In genomic region chr18:47928466-47928865, GRCh38 we compare ENCODE assay signal across 10 cellular contexts. TPM values are rescaled to one million over a fixed set of nuclear protein-coding genes. Genes with fewer than 3 reads are reported as not detected.
DNase-seq lines count a peak whose midpoint lies in the region; ATAC-seq and TF ChIP-seq lines count a peak whose summit lies in the region.
"Had no signal": no experiment of that assay in that cellular context is flagged by ENCODE, and none has a peak within 500 bp of the region (broad histone marks: within the 10 kb centered on the region; RNA-seq: fewer than 3 reads in every experiment).

No MANE protein-coding gene starts in this region.

- H3K9ac ChIP-seq in trophoblast cell (ENCODE audit: low read length): no peak overlapping the region

- no peak overlapping the region for H3K14ac ChIP-seq in trophoblast cell (ENCODE audit: low read length)

- H3K4me2 ChIP-seq in GM23338 (peak overlapping the region; percentile 76), trophoblast cell (ENCODE audit: low read length) (peak overlapping the region; percentile 49)

- H3K27me3 Mint-ChIP-seq in GM23338 (ENCODE audit: insufficient read depth, low read depth, poor library complexity): no peaks in the 10 kb centered on the region
- H3K27me3 Mint-ChIP-seq in endothelial cell (ENCODE audit: unreplicated experiment): peaks cover 7% of the 10 kb centered on the region

- H3F3A ChIP-seq in GM23338 (replicated peaks; ENCODE audit: low read depth): peaks cover 7% of the 10 kb centered on the region; the same call in 1 of the 2 replicates

- peaks cover 66% of the 10 kb centered on the region for H3K4me1 ChIP-seq in GM23338 (ENCODE audit: insufficient read depth)
- H3K4me1 ChIP-seq in SJSA1 (replicated peaks): peaks cover 20% of the 10 kb centered on the region
- peaks cover 0 to 9% of the 10 kb centered on the region in 2 experiments for H3K4me1 ChIP-seq in trophoblast cell (ENCODE audit: control insufficient read depth in 1 of 2, insufficient read depth in 2 of 2, low read length in 2 of 2)
- peaks cover 5 to 62% (median 11%) of the 10 kb centered on the region in 3 donors for H3K4me1 ChIP-seq in gastroesophageal sphincter

- H3K9me3 Mint-ChIP-seq in GM23338 (no peaks in the 10 kb centered on the region), endothelial cell (ENCODE audit: unreplicated experiment) (no peaks in the 10 kb centered on the region)

- peak overlapping the region; percentile 95 for H3K4me3 Mint-ChIP-seq in GM23338
- peak overlapping the region; percentile 99 for H3K4me3 Mint-ChIP-seq in endothelial cell (ENCODE audit: unreplicated experiment)

- H2AFZ ChIP-seq in GM23338 (no peak overlapping the region), trophoblast cell (ENCODE audit: insufficient read depth, low read length, poor library complexity) (no peak overlapping the region)

- H3K9me3 ChIP-seq in SJSA1 (replicated peaks): no peaks in the 10 kb centered on the region
- H3K9me3 ChIP-seq in trophoblast cell (ENCODE audit: insufficient read depth, low read depth, low read length): no peaks in the 10 kb centered on the region
- H3K9me3 ChIP-seq in gastroesophageal sphincter: no peaks in the 10 kb centered on the region

- H3K27ac Mint-ChIP-seq in GM23338: peak overlapping the region; percentile 67; the same call in 1 of the 2 replicates
- peak overlapping the region; percentile 49 for H3K27ac Mint-ChIP-seq in endothelial cell (ENCODE audit: unreplicated experiment)

- peak overlapping the region; percentile 82 for H3K4me3 ChIP-seq in GM23338
- H3K4me3 ChIP-seq in SJSA1: peak overlapping the region; percentile 88
- no peak overlapping the region for H3K4me3 ChIP-seq in trophoblast cell (ENCODE audit: low read depth, low read length)
- peak overlapping the region in 1 of 2 donors; percentile 90 for H3K4me3 ChIP-seq in gastroesophageal sphincter

- no peak overlapping the region for H2AK5ac ChIP-seq in trophoblast cell (ENCODE audit: low read length)

- no peak overlapping the region for H2BK120ac ChIP-seq in trophoblast cell (ENCODE audit: insufficient read depth, low read length, poor library complexity)

- H3K36me3 ChIP-seq in GM23338 (ENCODE audit: insufficient read depth) (no peaks in the 10 kb centered on the region), SJSA1 (peaks cover 13% of the 10 kb centered on the region), trophoblast cell (ENCODE audit: control insufficient read depth in 1 of 2, insufficient read depth in 2 of 2, low read length in 2 of 2) (no peaks in the 10 kb centered on the region), gastroesophageal sphincter (no peaks in the 10 kb centered on the region)

- H3K27ac ChIP-seq in GM23338 (ENCODE audit: low read depth): no peak overlapping the region
- H3K27ac ChIP-seq in SJSA1: no peak overlapping the region
- H3K27ac ChIP-seq in trophoblast cell (ENCODE audit: low read depth, low read length): no peak overlapping the region
- no peak overlapping the region for H3K27ac ChIP-seq in gastroesophageal sphincter

- TF ChIP-seq POLR2A in gastroesophageal sphincter (IDR thresholded peaks at IDR 0.05): no peak

- no peak overlapping the region for H2BK12ac ChIP-seq in trophoblast cell (ENCODE audit: low read length)

- H3K79me1 ChIP-seq in trophoblast cell (ENCODE audit: low read length): peaks cover 13% of the 10 kb centered on the region

- no peak for TF ChIP-seq CTCF in GM23338 (conservative IDR thresholded peaks at IDR 0.05; ENCODE audit: low read depth in 2 of 2)
- TF ChIP-seq CTCF in endothelial cell (IDR thresholded peaks at IDR 0.05; ENCODE audit: unreplicated experiment): no peak
- TF ChIP-seq CTCF in gastroesophageal sphincter (IDR thresholded peaks at IDR 0.05): no peak

- H3K27me3 ChIP-seq in GM23338 (ENCODE audit: insufficient read depth) (no peaks in the 10 kb centered on the region), SJSA1 (replicated peaks) (no peaks in the 10 kb centered on the region), trophoblast cell (ENCODE audit: insufficient read depth, low read length) (no peaks in the 10 kb centered on the region), gastroesophageal sphincter (no peaks in the 10 kb centered on the region)

- no peak overlapping the region for H4K12ac ChIP-seq in trophoblast cell (ENCODE audit: low read depth, low read length)

- H3K79me2 ChIP-seq in GM23338 (replicated peaks; ENCODE audit: insufficient read depth) (peaks cover 64% of the 10 kb centered on the region), trophoblast cell (ENCODE audit: control insufficient read depth, insufficient read depth, low read length, poor library complexity) (peaks cover 10% of the 10 kb centered on the region)

- no CpG with 5 or more reads among the region's 3 CpGs for WGBS in trophoblast cell (ENCODE audit: extremely low coverage, insufficient coverage, insufficient read length)
- 40 to 45% methylated on average over 3 of the region's 3 CpGs for WGBS in gastroesophageal sphincter (ENCODE audit: low coverage in 1 of 2), 2 donors

- H4K20me1 ChIP-seq in GM23338 (replicated peaks; ENCODE audit: insufficient read depth): peaks cover 31% of the 10 kb centered on the region

- H3K9me2 ChIP-seq in GM23338 (ENCODE audit: insufficient read depth): no peaks in the 10 kb centered on the region

- no peak for DNase-seq in GM23338 (ENCODE audit: low spot score)
- no peak for DNase-seq in SJSA1 (ENCODE audit: low read depth in 1 of 2, low spot score in 2 of 2)
- DNase-seq in endothelial cell (ENCODE audit: low spot score): no peak
- DNase-seq in trophoblast cell: no peak
- DNase-seq in globus pallidus (ENCODE audit: low spot score): no peak
- no peak for DNase-seq in NOMO-1 treated with dmso at 0.1 percent for 144 hours (lab: John Stamatoyannopoulos, UW; ENCODE audit: unreplicated experiment)
- DNase-seq: NCI-H146, nucleus accumbens had no signal

- H4K91ac ChIP-seq in trophoblast cell (ENCODE audit: low read depth, low read length): no peak overlapping the region

- H3K36me3 Mint-ChIP-seq in GM23338 (ENCODE audit: low read depth): no peaks in the 10 kb centered on the region; the same call in 2 of the 3 replicates
- peaks cover 5% of the 10 kb centered on the region for H3K36me3 Mint-ChIP-seq in endothelial cell (ENCODE audit: low read depth, unreplicated experiment)

- no peak overlapping the region for H2BK5ac ChIP-seq in trophoblast cell (ENCODE audit: low read depth, low read length, poor library complexity)

- H4K8ac ChIP-seq in trophoblast cell (ENCODE audit: low read depth, low read length): no peak overlapping the region

- H3K18ac ChIP-seq in trophoblast cell (ENCODE audit: low read length): no peak overlapping the region

- no peak overlapping the region for H3K23ac ChIP-seq in trophoblast cell (ENCODE audit: low read length)

- no peak for TF ChIP-seq EP300 in gastroesophageal sphincter (IDR thresholded peaks at IDR 0.05)

- peak overlapping the region; percentile 32 for H3K4ac ChIP-seq in trophoblast cell (ENCODE audit: low read depth, low read length)

- H3K4me1 Mint-ChIP-seq in GM23338 (peaks cover 49% of the 10 kb centered on the region), endothelial cell (ENCODE audit: unreplicated experiment) (peaks cover 43% of the 10 kb centered on the region)

- ATAC-seq in GM23338: no peak
- ATAC-seq in GM18511 (IDR thresholded peaks at IDR 0.05; ENCODE audit: unreplicated experiment): no peak
- ATAC-seq in gastroesophageal sphincter: no peak

TF ChIP-seq in GM23338, 12 proteins besides CTCF, POLR2A, EP300 and RAD21:
- no peak for TF ChIP-seq NANOG (IDR thresholded peaks at IDR 0.05; ENCODE audit: borderline replicate concordance)
- TF ChIP-seq ZNF331 (CRISPR knock-in tag; IDR thresholded peaks at IDR 0.05; ENCODE audit: low read depth): no peak
- TF ChIP-seq EZH2 (IDR thresholded peaks at IDR 0.05; ENCODE audit: low read depth, unreplicated experiment): no peak
- no peak for TF ChIP-seq REST (IDR thresholded peaks at IDR 0.05; ENCODE audit: unreplicated experiment)
- no peak for TF ChIP-seq EZH2phosphoT487 (IDR thresholded peaks at IDR 0.05; ENCODE audit: unreplicated experiment)
- TF ChIP-seq ETS1 (IDR thresholded peaks at IDR 0.05): no peak

RNA-seq across cellular contexts. Expression of gene SMAD2, which starts 2.0 kb away (rescaled TPM):
- 87.1 and 90.7 TPM in 2 replicates for total RNA-seq in GM23338 (2014; rRNA removed; shearing (Covaris generic))
- 28.2 and 30.9 TPM in 2 replicates for polyA plus RNA-seq in GM23338 (2016; fragmentation: Nextera tagmentation; extraction: Ambion mirVana)
- 76.4 and 127 TPM in 2 replicates for total RNA-seq in SJSA1 (2014; rRNA removed; shearing (Covaris generic))
- total RNA-seq in endothelial cell (ENCODE audit: unreplicated experiment): 150 TPM
- 67.3 and 70.4 TPM in 2 replicates for polyA plus RNA-seq in trophoblast cell (2013)
- total RNA-seq in gastroesophageal sphincter: 100 to 1,000 TPM in 2 of 4 donors, 10 to 100 TPM in 2; 76.5 to 143 (median 109) TPM
